21 cellular contexts compared by ENCODE assay signal in the genomic region with DNA sequence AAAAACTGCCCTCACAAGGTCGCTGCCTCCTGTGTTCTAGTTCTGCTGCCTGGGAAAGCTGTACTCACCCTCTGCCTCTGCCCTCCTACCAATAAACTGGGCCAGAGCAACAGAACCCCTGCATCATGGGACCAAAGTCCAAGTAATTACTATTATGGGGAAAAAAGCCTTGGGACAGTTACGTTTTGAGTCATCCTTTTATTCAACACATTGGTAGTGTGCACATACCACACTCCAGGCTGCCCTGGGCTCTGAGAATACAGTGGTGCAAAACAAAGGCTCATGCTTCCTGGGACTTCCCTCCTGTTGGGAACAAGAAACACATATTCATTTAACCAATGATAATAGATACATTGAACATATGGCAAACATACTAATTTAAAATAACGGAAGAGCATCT. TPM values are rescaled to one million over a fixed set of nuclear protein-coding genes. Genes with fewer than 3 reads are reported as not detected.
A peak's percentile ranks its signal among the peaks of the same experiment; 100 is the strongest.
DNase-seq lines count a peak whose midpoint lies in the region; ATAC-seq and TF ChIP-seq lines count a peak whose summit lies in the region.
"Had no signal": no experiment of that assay in that cellular context is flagged by ENCODE, and none has a peak within 500 bp of the region (broad histone marks: within the 10 kb centered on the region; RNA-seq: fewer than 3 reads in every experiment).

No MANE protein-coding gene starts in this region.

- no peak for ATAC-seq in GM19324 (IDR thresholded peaks at IDR 0.05; ENCODE audit: low FRiP score, unreplicated experiment)
- no peak for ATAC-seq in HG02759 (IDR thresholded peaks at IDR 0.05; ENCODE audit: unreplicated experiment)
- no peak for ATAC-seq in GM21737 (IDR thresholded peaks at IDR 0.05; ENCODE audit: unreplicated experiment)

- H3K27me3 ChIP-seq in tibial artery, result no peaks in the 10 kb centered on the region
- H3K27me3 ChIP-seq: BLaER1 treated with 17β-estradiol and CSF1 and Interleukin-3, amounts not matched to agents 10 nM and 100 nM; SJSA1 had no signal

- DNase-seq in ELR (ENCODE audit: low read depth) (peak; percentile 8), RPMI7951 (ENCODE audit: low read depth) (peak; percentile 36), hepatic stellate cell (ENCODE audit: low spot score) (peak; percentile 58), tibial artery (no peak), NCI-H748 treated with DMSO at 0.1 percent for 48 hours (lab: John Stamatoyannopoulos, UW) (no peak)
- DNase-seq: CD8-positive, alpha-beta memory T cell; DMS79 treated with DMSO at 0.1 percent for 48 hours; GF-D8; HCEC 1CT; MV-4-11; NCI-H1417; NCI-H1930; NCI-H69; OCI-M1 had no signal

- no peak for TF ChIP-seq CTCF in tibial artery (IDR thresholded peaks at IDR 0.05)

- no peaks in the 10 kb centered on the region for H3K36me3 ChIP-seq in tibial artery
- H3K36me3 ChIP-seq: BLaER1 treated with 17β-estradiol and CSF1 and Interleukin-3, amounts not matched to agents 10 nM and 100 nM; SJSA1 had no signal

- intact Hi-C loops in tibial artery (cut with DNase I; ENCODE audit: low total_unique reads), result no loop called here

- no peaks in the 10 kb centered on the region for H3K9me3 ChIP-seq in tibial artery
- H3K9me3 ChIP-seq: SJSA1 had no signal

- no peak overlapping the region for H3K4me3 ChIP-seq in tibial artery
- H3K4me3 ChIP-seq: BLaER1 treated with 17β-estradiol and CSF1 and Interleukin-3, amounts not matched to agents 10 nM and 100 nM; SJSA1 had no signal

- H3K4me1 ChIP-seq in tibial artery, result peaks cover 0 to 65% (median 35%) of the 10 kb centered on the region in 4 donors
- H3K4me1 ChIP-seq: BLaER1 treated with 17β-estradiol and CSF1 and Interleukin-3, amounts not matched to agents 10 nM and 100 nM had no signal

- peak overlapping the region; percentile 41 to 59 for H3K27ac ChIP-seq in tibial artery
- H3K27ac ChIP-seq: BLaER1 treated with 17β-estradiol and CSF1 and Interleukin-3, amounts not matched to agents 10 nM and 100 nM; HL-60; RWPE1; SJSA1 had no signal

RNA-seq across cellular contexts. Expression of a gene that starts 49.0 kb away (rescaled TPM):
- total RNA-seq in RPMI7951 (2014; rRNA removed; shearing (Covaris generic)), result 0.98 and 1.6 TPM in 2 replicates

Comparison
In these comparisons a context has a peak if more than half of its experiments do, and no peak if none do; other contexts are left out.
1. DNase-seq: peak in ELR (single experiment), RPMI7951 (single experiment) and hepatic stellate cell (single experiment); none in tibial artery (0 of 2) and NCI-H748 treated with DMSO at 0.1 percent for 48 hours (single experiment).